In genomic region chr4:10682397-10682796, GRCh38 we compare ENCODE assay signal across 39 cellular contexts. TPM values are rescaled to one million over a fixed set of nuclear protein-coding genes. Genes with fewer than 3 reads are reported as not detected.
"Had no signal": no experiment of that assay in that cellular context is flagged by ENCODE, and none has a peak within 500 bp of the region (broad histone marks: within the 10 kb centered on the region; RNA-seq: fewer than 3 reads in every experiment).

No MANE protein-coding gene starts in this region.

- H3K9me3 ChIP-seq: Peyer's patch had no signal

- H3K27ac Mint-ChIP-seq: activated CD4-positive, alpha-beta memory T cell treated with anti-CD3 and anti-CD28 coated beads, Interleukin-2, amount 10 ng/mL, durations not matched to agents 7 days and 5 days; activated CD8-positive, alpha-beta memory T cell treated with anti-CD3 and anti-CD28 coated beads, Interleukin-2, amount 10 ng/mL, durations not matched to agents 7 days and 5 days; activated naive CD4-positive, alpha-beta T cell treated with anti-CD3 and anti-CD28 coated beads, Interleukin-2, amount 10 ng/mL, durations not matched to agents 7 days and 5 days; activated naive CD8-positive, alpha-beta T cell; activated naive CD8-positive, alpha-beta T cell treated with anti-CD3 and anti-CD28 coated beads, Interleukin-2, amount 50 U/mL, for 24 hours; brain had no signal

- H3K4me1 ChIP-seq: Peyer's patch had no signal

- H3K27me3 Mint-ChIP-seq: activated CD8-positive, alpha-beta memory T cell treated with anti-CD3 and anti-CD28 coated beads, Interleukin-2, amount 10 ng/mL, durations not matched to agents 7 days and 5 days; activated naive CD4-positive, alpha-beta T cell treated with anti-CD3 and anti-CD28 coated beads, Interleukin-2, amount 10 ng/mL, durations not matched to agents 7 days and 5 days; activated naive CD8-positive, alpha-beta T cell; activated naive CD8-positive, alpha-beta T cell treated with anti-CD3 and anti-CD28 coated beads, Interleukin-2, amount 50 U/mL, for 24 hours; brain had no signal

- H3K36me3 ChIP-seq: Peyer's patch had no signal

- DNase-seq: activated CD4-positive, alpha-beta memory T cell treated with anti-CD3 and anti-CD28 coated beads, Interleukin-2, amount 10 ng/mL, durations not matched to agents 7 days and 5 days; activated CD4-positive, alpha-beta T cell treated with anti-CD3 and anti-CD28 coated beads for 1 hour; activated CD4-positive, alpha-beta T cell treated with anti-CD3 and anti-CD28 coated beads for 48 hours; activated CD4-positive, CD25-positive, alpha-beta regulatory T cell; activated CD8-positive, alpha-beta memory T cell treated with anti-CD3 and anti-CD28 coated beads for 24 hours; activated CD8-positive, alpha-beta memory T cell treated with anti-CD3 and anti-CD28 coated beads, Interleukin-2, amount 10 ng/mL, durations not matched to agents 7 days and 5 days; activated CD8-positive, alpha-beta memory T cell treated with anti-CD3 and anti-CD28 coated beads, Interleukin-2, amount 50 U/mL, for 48 hours; activated effector memory CD4-positive, alpha-beta T cell treated with Interleukin-2 at 50 U/mL for 16 hours; activated naive CD4-positive, alpha-beta T cell treated with anti-CD3 and anti-CD28 coated beads, Interleukin-2, amount 10 ng/mL, durations not matched to agents 7 days and 5 days; activated naive CD8-positive, alpha-beta T cell treated with anti-CD3 and anti-CD28 coated beads, Interleukin-2, amount 50 U/mL, for 24 hours; activated T-cell treated with anti-CD3 and anti-CD28 coated beads, Interleukin-2, amount 50 U/mL, for 48 hours; anterior cingulate cortex; caudate nucleus; cerebellar nuclear complex; NCI-H1105; NCI-H1436; NCI-H1694; NCI-H1930; NCI-H2171; NCI-H510A; NCI-H526; NCI-H748 treated with DMSO at 0.1 percent for 48 hours; NK-92 treated with Interleukin-12 subunit alpha and Interleukin-12 subunit beta, amount 100 ng/mL, for 24 hours; PC-3; Peyer's patch; SIG-M5; T-helper 1 cell; T-helper 2 cell; T-helper 9 cell had no signal

- H3K27me3 ChIP-seq: Peyer's patch had no signal

- ATAC-seq: activated CD8-positive, alpha-beta memory T cell treated with anti-CD3 and anti-CD28 coated beads, Interleukin-2, amount 10 ng/mL, durations not matched to agents 7 days and 5 days; activated naive CD8-positive, alpha-beta T cell treated with anti-CD3 and anti-CD28 coated beads, Interleukin-2, amount 50 U/mL, for 24 hours; PC-3; Right ventricle myocardium inferior; SK-N-SH treated with all-trans-retinoic acid at 6 μM for 48 hours had no signal

- H3K4me3 Mint-ChIP-seq: activated CD4-positive, alpha-beta memory T cell treated with anti-CD3 and anti-CD28 coated beads, Interleukin-2, amount 10 ng/mL, durations not matched to agents 7 days and 5 days; activated CD8-positive, alpha-beta memory T cell treated with anti-CD3 and anti-CD28 coated beads, Interleukin-2, amount 10 ng/mL, durations not matched to agents 7 days and 5 days; activated naive CD4-positive, alpha-beta T cell treated with anti-CD3 and anti-CD28 coated beads, Interleukin-2, amount 10 ng/mL, durations not matched to agents 7 days and 5 days; activated naive CD8-positive, alpha-beta T cell; activated naive CD8-positive, alpha-beta T cell treated with anti-CD3 and anti-CD28 coated beads, Interleukin-2, amount 50 U/mL, for 24 hours; brain had no signal

- H3K9me3 Mint-ChIP-seq: brain had no signal

- H3K27ac ChIP-seq: RWPE1, VCaP had no signal

- H3K4me1 Mint-ChIP-seq: activated CD4-positive, alpha-beta memory T cell treated with anti-CD3 and anti-CD28 coated beads, Interleukin-2, amount 10 ng/mL, durations not matched to agents 7 days and 5 days; brain had no signal

- FAIRE-seq: bronchial epithelial cell had no signal

- H3K36me3 Mint-ChIP-seq: activated CD8-positive, alpha-beta memory T cell treated with anti-CD3 and anti-CD28 coated beads, Interleukin-2, amount 10 ng/mL, durations not matched to agents 7 days and 5 days; activated naive CD8-positive, alpha-beta T cell; brain had no signal

- H3K4me3 ChIP-seq: Peyer's patch had no signal

RNA-seq across cellular contexts. Expression of gene CLNK, which starts 2.2 kb away (rescaled TPM):
- total RNA-seq: bronchial epithelial cell, LHCN-M2, M059J, PC-3, Right ventricle myocardium inferior, SK-MEL-5 had no signal
